Comparison of ENCODE assay signal across 14 cellular contexts in the genomic region with DNA sequence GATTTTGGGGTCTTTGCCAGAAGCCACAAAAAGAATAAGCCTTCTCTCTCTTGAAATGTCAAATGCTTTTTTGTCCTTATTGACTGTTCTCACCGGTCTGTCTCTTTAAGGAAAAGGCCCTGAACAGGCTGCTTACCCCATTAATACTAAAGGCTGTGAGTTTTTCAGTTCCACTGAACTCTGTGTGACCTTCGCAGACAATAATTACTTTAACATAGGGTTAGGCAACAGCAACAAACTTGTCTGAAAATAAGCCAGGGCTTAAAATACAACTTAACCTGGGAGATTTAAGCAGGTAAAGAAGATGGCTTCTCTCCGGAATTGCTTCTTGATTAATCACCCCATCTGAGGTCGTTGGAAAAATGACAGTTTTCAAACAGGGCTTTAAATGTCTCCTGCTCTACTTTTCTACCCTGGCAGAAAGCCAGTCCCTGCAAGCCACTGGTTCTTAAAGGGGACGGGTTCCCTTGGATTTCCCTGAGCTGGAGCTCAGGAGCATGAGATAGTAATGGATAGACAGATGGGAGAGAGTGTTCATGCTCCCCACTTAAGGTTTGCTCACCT.
A peak's percentile ranks its signal among the peaks of the same experiment; 100 is the strongest.
DNase-seq lines count a peak whose midpoint lies in the region; ATAC-seq and TF ChIP-seq lines count a peak whose summit lies in the region.
"Had no signal": no experiment of that assay in that cellular context is flagged by ENCODE, and none has a peak within 500 bp of the region (broad histone marks: within the 10 kb centered on the region; RNA-seq: fewer than 3 reads in every experiment).

No MANE protein-coding gene starts in this region.

- H3K27me3 ChIP-seq in BE2C = no peaks in the 10 kb centered on the region
- H3K27me3 ChIP-seq in spleen (replicated peaks in 1 of 7) = no peaks in the 10 kb centered on the region

- ATAC-seq in sciatic nerve = peak; percentile 15
- ATAC-seq: SK-N-SH treated with all-trans-retinoic acid at 6 μM for 48 hours; stimulated activated naive CD8-positive, alpha-beta T cell treated with anti-CD3 and anti-CD28 coated beads, Interleukin-15, Interleukin-2, amounts not matched to agents 100 U/mL and 50 U/mL, for 24 hours had no signal

- H3K4me1 ChIP-seq in BE2C (no peaks in the 10 kb centered on the region), spleen (no peaks in the 10 kb centered on the region)

- WGBS in spleen, 5 donors = 28 to 49% (median 40%) methylated on average over 5 of the region's 5 CpGs

- H3K27ac ChIP-seq in spleen = no peak overlapping the region
- H3K27ac ChIP-seq: VCaP had no signal

- intact Hi-C loops in sciatic nerve (cut with DNase I) (no loop called here), spleen (cut with DNase I; ENCODE audit: low total_unique reads) (no loop called here)

- H3K9me3 ChIP-seq in BE2C (no peaks in the 10 kb centered on the region), spleen (no peaks in the 10 kb centered on the region)

- no peak for TF ChIP-seq POLR2A in spleen (IDR thresholded peaks at IDR 0.05)

- H3K4me3 ChIP-seq in BE2C (ENCODE audit: low read depth, low read length) (no peak overlapping the region), spleen (no peak overlapping the region)

- no peak for TF ChIP-seq CTCF in BE2C (IDR thresholded peaks at IDR 0.05; ENCODE audit: low read depth, low read length)
- TF ChIP-seq CTCF in spleen (IDR thresholded peaks at IDR 0.05 in 8 of 11, conservative IDR thresholded peaks at IDR 0.05 in 3 of 11) = no peak

- DNase-seq in M059J (ENCODE audit: low read depth) (peak; percentile 32), astrocyte of the hippocampus (ENCODE audit: low read depth, low spot score) (peak; percentile 75), iris pigment epithelial cell (ENCODE audit: low read depth) (peak; percentile 8), sciatic nerve (ENCODE audit: low spot score) (no peak), BE2C (no peak), NCI-H446 (lab: John Stamatoyannopoulos, UW) (no peak), spleen (no peak)
- DNase-seq: CD4-positive, alpha-beta T cell; KG1; NCI-H1694; NCI-H774; stimulated activated naive CD8-positive, alpha-beta T cell treated with anti-CD3 and anti-CD28 coated beads, Interleukin-15, Interleukin-2, amounts not matched to agents 100 U/mL and 50 U/mL, for 24 hours had no signal

- H3K36me3 ChIP-seq in BE2C (no peaks in the 10 kb centered on the region), spleen (no peaks in the 10 kb centered on the region)

Comparison
In these comparisons a context has a peak if more than half of its experiments do, and no peak if none do; other contexts are left out.
1. DNase-seq: peak in M059J (single experiment), astrocyte of the hippocampus (single experiment) and iris pigment epithelial cell (single experiment); none in sciatic nerve (single experiment), BE2C (single experiment), NCI-H446 (0 of 2) and spleen (single experiment).